20 cellular contexts compared by ENCODE assay signal in genomic region chr2:195480121-195480520, GRCh38.
"Had no signal": no experiment of that assay in that cellular context is flagged by ENCODE, and none has a peak within 500 bp of the region (broad histone marks: within the 10 kb centered on the region; RNA-seq: fewer than 3 reads in every experiment).

No MANE protein-coding gene starts in this region.

- H3K27ac Mint-ChIP-seq: effector memory CD8-positive, alpha-beta T cell; natural killer cell; stimulated activated effector memory CD8-positive, alpha-beta T cell treated with anti-CD3 and anti-CD28 coated beads, Interleukin-12 subunit alpha, Interleukin-12 subunit beta, amount 100 ng/mL, for 72 hours; type B pancreatic cell had no signal

- H3K27me3 Mint-ChIP-seq: effector memory CD8-positive, alpha-beta T cell; type B pancreatic cell had no signal

- H3K9me3 Mint-ChIP-seq: effector memory CD8-positive, alpha-beta T cell; stimulated activated effector memory CD8-positive, alpha-beta T cell treated with anti-CD3 and anti-CD28 coated beads, Interleukin-12 subunit alpha, Interleukin-12 subunit beta, amount 100 ng/mL, for 72 hours had no signal

- H3K36me3 Mint-ChIP-seq: stimulated activated effector memory CD8-positive, alpha-beta T cell treated with anti-CD3 and anti-CD28 coated beads, Interleukin-12 subunit alpha, Interleukin-12 subunit beta, amount 100 ng/mL, for 72 hours; type B pancreatic cell had no signal

- H3K9me3 ChIP-seq: esophagus squamous epithelium, lower lobe of right lung, ovary, psoas muscle, sigmoid colon, stomach, thyroid gland had no signal

- ATAC-seq: effector memory CD8-positive, alpha-beta T cell; left ventricle myocardium superior; lower lobe of right lung; natural killer cell; psoas muscle; right cardiac atrium; stimulated activated effector memory CD8-positive, alpha-beta T cell treated with anti-CD3 and anti-CD28 coated beads, Interleukin-12 subunit alpha, Interleukin-12 subunit beta, amount 100 ng/mL, for 72 hours had no signal

- H3K4me3 ChIP-seq: esophagus squamous epithelium, lower lobe of right lung, ovary, psoas muscle, sigmoid colon, stomach, thyroid gland had no signal

- H3K27me3 ChIP-seq: esophagus squamous epithelium, ovary, sigmoid colon, stomach, thyroid gland had no signal

- H3K27ac ChIP-seq: esophagus squamous epithelium, lower lobe of right lung, ovary, psoas muscle, sigmoid colon, stomach, thyroid gland had no signal

- DNase-seq: cortex of kidney; effector memory CD8-positive, alpha-beta T cell; erythroblast; esophagus squamous epithelium; left ventricle myocardium superior; lower lobe of right lung; natural killer cell; occipital lobe; ovary; posterior cingulate gyrus; psoas muscle; right cardiac atrium; sigmoid colon; stimulated activated CD4-positive, alpha-beta T cell treated with anti-CD3 and anti-CD28 coated beads, Interleukin-2, amount 100 ng/mL, for 24 hours; stimulated activated CD4-positive, alpha-beta T cell treated with anti-CD3 and anti-CD28 coated beads, Interleukin-4, amount 100 ng/mL, for 24 hours; stimulated activated naive CD4-positive, alpha-beta T cell treated with Interleukin-2 at 50 U/mL for 16 hours; stomach; thyroid gland had no signal

- H3K4me1 ChIP-seq: esophagus squamous epithelium, lower lobe of right lung, psoas muscle, sigmoid colon, stomach, thyroid gland had no signal

- H3K36me3 ChIP-seq: esophagus squamous epithelium, lower lobe of right lung, ovary, sigmoid colon, stomach, thyroid gland had no signal

- H3K4me3 Mint-ChIP-seq: effector memory CD8-positive, alpha-beta T cell; natural killer cell; stimulated activated effector memory CD8-positive, alpha-beta T cell treated with anti-CD3 and anti-CD28 coated beads, Interleukin-12 subunit alpha, Interleukin-12 subunit beta, amount 100 ng/mL, for 72 hours; type B pancreatic cell had no signal
